In the genomic region with DNA sequence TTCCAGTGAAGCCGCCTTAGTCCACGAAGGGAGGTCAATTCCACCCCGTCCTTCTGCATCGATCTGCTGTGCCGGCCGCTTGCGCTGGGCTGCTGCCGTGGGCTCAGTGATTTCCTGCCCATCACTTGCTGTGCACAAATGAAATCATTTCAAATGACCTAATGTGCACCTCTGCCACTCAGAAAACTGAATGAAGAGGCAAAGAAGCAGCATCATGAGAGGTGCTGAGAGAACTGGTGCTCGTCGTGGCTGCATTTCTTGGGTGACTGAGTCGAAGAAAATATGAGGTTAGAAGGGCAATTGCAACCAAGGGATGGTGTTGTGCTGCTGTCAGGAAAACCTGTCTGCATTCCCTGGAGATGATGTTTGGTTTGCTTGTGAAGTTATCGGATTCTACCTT, we compare ENCODE assay signal across 1 cellular context.
TF ChIP-seq lines count a peak whose summit lies in the region.

No MANE protein-coding gene starts in this region.

TF ChIP-seq in GM23338, 12 proteins besides CTCF, POLR2A, EP300 and RAD21 (continued from another document):
- TF ChIP-seq, protein P1, sequence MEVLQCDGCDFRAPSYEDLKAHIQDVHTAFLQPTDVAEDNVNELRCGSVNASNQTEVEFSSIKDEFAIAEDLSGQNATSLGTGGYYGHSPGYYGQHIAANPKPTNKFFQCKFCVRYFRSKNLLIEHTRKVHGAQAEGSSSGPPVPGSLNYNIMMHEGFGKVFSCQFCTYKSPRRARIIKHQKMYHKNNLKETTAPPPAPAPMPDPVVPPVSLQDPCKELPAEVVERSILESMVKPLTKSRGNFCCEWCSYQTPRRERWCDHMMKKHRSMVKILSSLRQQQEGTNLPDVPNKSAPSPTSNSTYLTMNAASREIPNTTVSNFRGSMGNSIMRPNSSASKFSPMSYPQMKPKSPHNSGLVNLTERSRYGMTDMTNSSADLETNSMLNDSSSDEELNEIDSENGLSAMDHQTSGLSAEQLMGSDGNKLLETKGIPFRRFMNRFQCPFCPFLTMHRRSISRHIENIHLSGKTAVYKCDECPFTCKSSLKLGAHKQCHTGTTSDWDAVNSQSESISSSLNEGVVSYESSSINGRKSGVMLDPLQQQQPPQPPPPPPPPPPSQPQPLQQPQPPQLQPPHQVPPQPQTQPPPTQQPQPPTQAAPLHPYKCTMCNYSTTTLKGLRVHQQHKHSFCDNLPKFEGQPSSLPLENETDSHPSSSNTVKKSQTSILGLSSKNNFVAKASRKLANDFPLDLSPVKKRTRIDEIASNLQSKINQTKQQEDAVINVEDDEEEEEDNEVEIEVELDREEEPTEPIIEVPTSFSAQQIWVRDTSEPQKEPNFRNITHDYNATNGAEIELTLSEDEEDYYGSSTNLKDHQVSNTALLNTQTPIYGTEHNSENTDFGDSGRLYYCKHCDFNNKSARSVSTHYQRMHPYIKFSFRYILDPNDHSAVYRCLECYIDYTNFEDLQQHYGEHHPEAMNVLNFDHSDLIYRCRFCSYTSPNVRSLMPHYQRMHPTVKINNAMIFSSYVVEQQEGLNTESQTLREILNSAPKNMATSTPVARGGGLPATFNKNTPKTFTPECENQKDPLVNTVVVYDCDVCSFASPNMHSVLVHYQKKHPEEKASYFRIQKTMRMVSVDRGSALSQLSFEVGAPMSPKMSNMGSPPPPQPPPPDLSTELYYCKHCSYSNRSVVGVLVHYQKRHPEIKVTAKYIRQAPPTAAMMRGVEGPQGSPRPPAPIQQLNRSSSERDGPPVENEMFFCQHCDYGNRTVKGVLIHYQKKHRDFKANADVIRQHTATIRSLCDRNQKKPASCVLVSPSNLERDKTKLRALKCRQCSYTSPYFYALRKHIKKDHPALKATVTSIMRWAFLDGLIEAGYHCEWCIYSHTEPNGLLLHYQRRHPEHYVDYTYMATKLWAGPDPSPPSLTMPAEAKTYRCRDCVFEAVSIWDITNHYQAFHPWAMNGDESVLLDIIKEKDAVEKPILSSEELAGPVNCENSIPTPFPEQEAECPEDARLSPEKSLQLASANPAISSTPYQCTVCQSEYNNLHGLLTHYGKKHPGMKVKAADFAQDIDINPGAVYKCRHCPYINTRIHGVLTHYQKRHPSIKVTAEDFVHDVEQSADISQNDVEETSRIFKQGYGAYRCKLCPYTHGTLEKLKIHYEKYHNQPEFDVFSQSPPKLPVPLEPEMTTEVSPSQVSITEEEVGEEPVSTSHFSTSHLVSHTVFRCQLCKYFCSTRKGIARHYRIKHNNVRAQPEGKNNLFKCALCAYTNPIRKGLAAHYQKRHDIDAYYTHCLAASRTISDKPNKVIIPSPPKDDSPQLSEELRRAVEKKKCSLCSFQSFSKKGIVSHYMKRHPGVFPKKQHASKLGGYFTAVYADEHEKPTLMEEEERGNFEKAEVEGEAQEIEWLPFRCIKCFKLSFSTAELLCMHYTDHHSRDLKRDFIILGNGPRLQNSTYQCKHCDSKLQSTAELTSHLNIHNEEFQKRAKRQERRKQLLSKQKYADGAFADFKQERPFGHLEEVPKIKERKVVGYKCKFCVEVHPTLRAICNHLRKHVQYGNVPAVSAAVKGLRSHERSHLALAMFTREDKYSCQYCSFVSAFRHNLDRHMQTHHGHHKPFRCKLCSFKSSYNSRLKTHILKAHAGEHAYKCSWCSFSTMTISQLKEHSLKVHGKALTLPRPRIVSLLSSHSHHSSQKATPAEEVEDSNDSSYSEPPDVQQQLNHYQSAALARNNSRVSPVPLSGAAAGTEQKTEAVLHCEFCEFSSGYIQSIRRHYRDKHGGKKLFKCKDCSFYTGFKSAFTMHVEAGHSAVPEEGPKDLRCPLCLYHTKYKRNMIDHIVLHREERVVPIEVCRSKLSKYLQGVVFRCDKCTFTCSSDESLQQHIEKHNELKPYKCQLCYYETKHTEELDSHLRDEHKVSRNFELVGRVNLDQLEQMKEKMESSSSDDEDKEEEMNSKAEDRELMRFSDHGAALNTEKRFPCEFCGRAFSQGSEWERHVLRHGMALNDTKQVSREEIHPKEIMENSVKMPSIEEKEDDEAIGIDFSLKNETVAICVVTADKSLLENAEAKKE (CRISPR knock-in tag; IDR thresholded peaks at IDR 0.05) = no peak
- TF ChIP-seq EZH2 (IDR thresholded peaks at IDR 0.05; ENCODE audit: low read depth, unreplicated experiment) (no peak), ZNF114 (CRISPR knock-in tag; IDR thresholded peaks at IDR 0.05) (no peak), NANOG (IDR thresholded peaks at IDR 0.05; ENCODE audit: borderline replicate concordance) (no peak), POLR2AphosphoS5 (IDR thresholded peaks at IDR 0.05; ENCODE audit: low read depth) (no peak), JUNB (IDR thresholded peaks at IDR 0.05; ENCODE audit: unreplicated experiment) (no peak)
TF ChIP-seq in GM23338: peak in this region for 0.
